In the genomic region with DNA sequence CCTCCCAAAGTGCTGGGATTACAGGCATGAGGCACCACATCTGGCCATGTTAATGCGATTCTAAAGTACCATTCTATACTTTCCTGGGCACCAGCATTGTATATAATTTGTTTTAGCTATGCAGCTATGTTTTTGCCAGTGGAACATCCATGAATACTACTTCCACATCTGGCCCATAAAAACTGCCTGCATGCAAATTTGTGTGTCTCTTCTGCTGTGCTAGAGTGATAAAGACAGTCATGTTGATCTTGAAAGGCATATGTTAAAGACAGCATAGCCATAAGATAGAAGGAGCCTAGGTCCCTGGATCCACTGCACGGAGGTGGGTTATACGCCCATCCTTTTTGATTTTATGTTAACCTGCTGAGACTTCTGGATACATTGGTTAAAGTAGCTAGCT, we compare ENCODE assay signal across 22 cellular contexts.
"Had no signal": no experiment of that assay in that cellular context is flagged by ENCODE, and none has a peak within 500 bp of the region (broad histone marks: within the 10 kb centered on the region; RNA-seq: fewer than 3 reads in every experiment).

No MANE protein-coding gene starts in this region.

- H3K4me2 ChIP-seq: hepatocyte had no signal

- H2AFZ ChIP-seq: hepatocyte had no signal

- H3K79me2 ChIP-seq: hepatocyte had no signal

- FAIRE-seq: endothelial cell of umbilical vein, frontal cortex, keratinocyte had no signal

- ATAC-seq: foreskin keratinocyte; gastroesophageal sphincter; heart left ventricle; left cardiac atrium; left lung; left ventricle myocardium superior; lower lobe of right lung; naive thymus-derived CD4-positive, alpha-beta T cell had no signal

- DNase-seq: colonic mucosa; cortex of kidney; dermis blood vessel endothelial cell; dorsolateral prefrontal cortex; effector CD4-positive, alpha-beta T cell; effector memory CD4-positive, alpha-beta T cell; foreskin keratinocyte; heart left ventricle; hypothalamus; immature natural killer cell; left cardiac atrium; left lung; left ventricle myocardium superior; lower lobe of right lung; mesenchymal stem cell; naive thymus-derived CD4-positive, alpha-beta T cell had no signal

- H3K27ac ChIP-seq: colonic mucosa, dorsolateral prefrontal cortex, esophagus muscularis mucosa, foreskin keratinocyte, gastroesophageal sphincter, heart left ventricle, hepatocyte, left lung, lower lobe of right lung had no signal

- H3K36me3 ChIP-seq: colonic mucosa, esophagus muscularis mucosa, gastroesophageal sphincter, heart left ventricle, left lung, lower lobe of right lung had no signal

- H3K4me1 ChIP-seq: colonic mucosa, foreskin keratinocyte, heart left ventricle, left lung, lower lobe of right lung had no signal

- H3K27me3 ChIP-seq: colonic mucosa, esophagus muscularis mucosa, foreskin keratinocyte, gastroesophageal sphincter, heart left ventricle, hepatocyte, left lung had no signal

- H3K4me3 ChIP-seq: colonic mucosa, dorsolateral prefrontal cortex, esophagus muscularis mucosa, gastroesophageal sphincter, heart left ventricle, hepatocyte, left lung, lower lobe of right lung had no signal

- H3K9me3 ChIP-seq: colonic mucosa, esophagus muscularis mucosa, gastroesophageal sphincter, heart left ventricle, left lung, lower lobe of right lung had no signal
